Comparison of ENCODE assay signal across 8 cellular contexts in the genomic region with DNA sequence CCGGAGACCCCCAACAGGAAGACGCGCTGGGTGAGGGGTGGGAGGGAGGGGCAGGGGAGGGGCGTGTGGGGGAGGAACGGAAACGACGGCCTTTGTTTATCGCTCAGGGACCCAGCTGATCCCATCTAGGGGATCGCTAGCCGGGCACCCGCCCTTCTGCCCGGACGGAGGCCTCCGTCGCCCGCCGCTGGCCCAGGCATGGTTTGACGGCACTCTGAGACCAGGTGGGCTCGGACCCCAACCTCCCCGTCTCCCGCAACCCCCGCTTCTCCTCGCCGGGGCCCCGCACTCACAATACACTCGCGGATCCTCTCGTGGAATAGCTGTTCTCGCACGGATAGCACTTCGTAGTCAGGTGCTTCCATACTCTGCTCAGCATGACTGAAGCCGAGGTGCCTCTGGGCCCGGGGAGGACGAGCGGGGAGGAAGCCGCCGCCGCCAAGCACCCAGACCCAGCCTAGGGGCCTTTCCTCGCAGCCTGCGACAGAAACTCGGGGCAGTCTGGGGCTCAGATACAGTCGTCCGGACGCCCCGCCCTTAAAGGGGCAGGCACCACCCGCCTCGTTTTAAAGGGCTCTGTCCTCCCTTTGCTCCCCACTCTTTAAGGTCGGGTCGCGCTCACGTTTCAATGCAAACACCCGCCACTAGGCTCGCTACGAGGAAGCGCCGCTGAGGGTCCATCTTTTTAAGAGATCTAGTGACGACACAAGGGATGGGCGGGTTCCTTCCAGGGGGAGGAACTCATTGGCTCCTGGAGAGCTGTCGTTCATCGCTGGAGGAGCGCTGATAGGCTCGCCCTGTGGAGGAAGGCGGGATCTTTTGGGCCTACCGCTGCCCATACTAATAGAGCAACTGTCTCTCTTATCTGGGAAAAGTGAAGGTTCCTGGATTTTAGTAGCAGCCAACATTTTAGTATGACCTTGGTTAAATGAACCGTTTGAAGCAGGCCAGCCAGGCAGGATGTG. TPM values are rescaled to one million over a fixed set of nuclear protein-coding genes. Genes with fewer than 3 reads are reported as not detected.
DNase-seq lines count a peak whose midpoint lies in the region; ATAC-seq and TF ChIP-seq lines count a peak whose summit lies in the region.

A gene with protein sequence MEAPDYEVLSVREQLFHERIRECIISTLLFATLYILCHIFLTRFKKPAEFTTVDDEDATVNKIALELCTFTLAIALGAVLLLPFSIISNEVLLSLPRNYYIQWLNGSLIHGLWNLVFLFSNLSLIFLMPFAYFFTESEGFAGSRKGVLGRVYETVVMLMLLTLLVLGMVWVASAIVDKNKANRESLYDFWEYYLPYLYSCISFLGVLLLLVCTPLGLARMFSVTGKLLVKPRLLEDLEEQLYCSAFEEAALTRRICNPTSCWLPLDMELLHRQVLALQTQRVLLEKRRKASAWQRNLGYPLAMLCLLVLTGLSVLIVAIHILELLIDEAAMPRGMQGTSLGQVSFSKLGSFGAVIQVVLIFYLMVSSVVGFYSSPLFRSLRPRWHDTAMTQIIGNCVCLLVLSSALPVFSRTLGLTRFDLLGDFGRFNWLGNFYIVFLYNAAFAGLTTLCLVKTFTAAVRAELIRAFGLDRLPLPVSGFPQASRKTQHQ (minus strand): TSS at position 657 of the 965 bp plus-strand sequence. CDS start 292 bp downstream, at position 365.

- TF ChIP-seq RAD21 in Ishikawa (IDR thresholded peaks at IDR 0.05; ENCODE audit: low read depth) = no peak; the same call in 1 of the 2 replicates

- BruUV-seq in PC-3 (replicated peaks; lab: Mats Ljungman, UMichigan) = TSS peak; percentile 53

- H3K4me2 ChIP-seq in PC-3 (ENCODE audit: low read length) = peak within 1 kb of the TSS; percentile 94

- H3K4me3 ChIP-seq in PC-3 (ENCODE audit: low read length) (peak within 1 kb of the TSS; percentile 94), epithelial cell of esophagus (ENCODE audit: low read length) (peak within 1 kb of the TSS; percentile 83), mucosa of descending colon (peak within 1 kb of the TSS; percentile 70)

- intact Hi-C loops in PC-3 (cut with micrococcal nuclease) (no loop called here), mucosa of descending colon (cut with DNase I, micrococcal nuclease) (loop anchor here in 1 of 2 donors (10.0 kb wide), 1 partner anchor 46 kb away; a partner anchor contains a TSS)

- no peaks in the 10 kb centered on the region for H3K27me3 ChIP-seq in PC-3 (ENCODE audit: low read length)

- H2AFZ ChIP-seq in PC-3 (ENCODE audit: low read length) = peak within 1 kb of the TSS; percentile 84

- H4K20me1 ChIP-seq in PC-3 (ENCODE audit: low read length) = no peaks in the 10 kb centered on the region

- H3K4me1 ChIP-seq in PC-3 (ENCODE audit: insufficient read depth, low read length) (peaks cover 24% of the 10 kb centered on the region), mucosa of descending colon (ENCODE audit: low read depth) (peaks cover 29% of the 10 kb centered on the region)

- no peak; the same call in 1 of the 2 replicates for TF ChIP-seq CTCF in PC-3 (conservative IDR thresholded peaks at IDR 0.05; ENCODE audit: low read depth, low read length)
- TF ChIP-seq CTCF in epithelial cell of esophagus (IDR thresholded peaks at IDR 0.05; ENCODE audit: insufficient read depth, low read depth, low read length, missing control alignments) = peak; percentile 58
- TF ChIP-seq CTCF in mucosa of descending colon (IDR thresholded peaks at IDR 0.05) = peak; percentile 57

- CTCF ChIA-PET in PC-3 (lab: Charles Lee) = interaction anchor here (0.6 to 1.5 kb wide), 5 partner anchors 10 to 744 kb away, joined by 3 to 6 read pairs (median 3); a partner anchor contains a TSS

- H3K9me3 ChIP-seq in PC-3 (ENCODE audit: low read length) (no peaks in the 10 kb centered on the region), mucosa of descending colon (no peaks in the 10 kb centered on the region)

- H3K9me2 ChIP-seq in PC-3 (replicated peaks; ENCODE audit: low read length) = no peaks in the 10 kb centered on the region

- TF ChIP-seq EP300 in Ishikawa (IDR thresholded peaks at IDR 0.05; ENCODE audit: borderline replicate concordance) = no peak

- peaks cover 34% of the 10 kb centered on the region for H3K79me2 ChIP-seq in PC-3 (ENCODE audit: low read length)

- peak within 1 kb of the TSS; percentile 78 for H3K9ac ChIP-seq in PC-3 (ENCODE audit: low read length)

- DNase-seq in DMS53 (lab: John Stamatoyannopoulos, UW) (peak; percentile 98), PC-3 (peak; percentile 99), activated T-cell treated with anti-CD3 and anti-CD28 coated beads for 48 hours (ENCODE audit: low read depth) (peak; percentile 89), epithelial cell of esophagus (ENCODE audit: low read depth) (peak; percentile 99), mucosa of descending colon (peak; percentile 95 to 98 (median 96))
- peak; percentile 88 for DNase-seq in stimulated activated CD8-positive, alpha-beta memory T cell treated with anti-CD3 and anti-CD28 coated beads, Interleukin-4, amount 100 ng/mL, for 24 hours (ENCODE audit: low read depth)

- POLR2A ChIA-PET in PC-3 (lab: Charles Lee; ENCODE audit: unreplicated experiment) = interaction anchor here (0.8 to 1.0 kb wide), 2 partner anchors 20 to 41 kb away, joined by 4 to 5 read pairs; a partner anchor contains a TSS

- ATAC-seq in GM21576 (IDR thresholded peaks at IDR 0.05; ENCODE audit: unreplicated experiment) = peak; percentile 98
- peak; percentile 97 for ATAC-seq in PC-3
- peak; percentile 95 for ATAC-seq in mucosa of descending colon

- no peaks in the 10 kb centered on the region for H3K36me3 ChIP-seq in PC-3 (ENCODE audit: low read depth, low read length)
- peaks cover 6% of the 10 kb centered on the region for H3K36me3 ChIP-seq in mucosa of descending colon (ENCODE audit: low read depth)

- H3F3A ChIP-seq in PC-3 (ENCODE audit: low read length, unreplicated experiment) = no peaks in the 10 kb centered on the region

- H3K27ac ChIP-seq in PC-3 (ENCODE audit: low read length) = 0 out of 2 replicates have a peak within 1 kb of the TSS, but pooled peaks have one; percentile 10

TF ChIP-seq in Ishikawa, 13 proteins besides CTCF, POLR2A, EP300 and RAD21:
- TF ChIP-seq, protein P1, sequence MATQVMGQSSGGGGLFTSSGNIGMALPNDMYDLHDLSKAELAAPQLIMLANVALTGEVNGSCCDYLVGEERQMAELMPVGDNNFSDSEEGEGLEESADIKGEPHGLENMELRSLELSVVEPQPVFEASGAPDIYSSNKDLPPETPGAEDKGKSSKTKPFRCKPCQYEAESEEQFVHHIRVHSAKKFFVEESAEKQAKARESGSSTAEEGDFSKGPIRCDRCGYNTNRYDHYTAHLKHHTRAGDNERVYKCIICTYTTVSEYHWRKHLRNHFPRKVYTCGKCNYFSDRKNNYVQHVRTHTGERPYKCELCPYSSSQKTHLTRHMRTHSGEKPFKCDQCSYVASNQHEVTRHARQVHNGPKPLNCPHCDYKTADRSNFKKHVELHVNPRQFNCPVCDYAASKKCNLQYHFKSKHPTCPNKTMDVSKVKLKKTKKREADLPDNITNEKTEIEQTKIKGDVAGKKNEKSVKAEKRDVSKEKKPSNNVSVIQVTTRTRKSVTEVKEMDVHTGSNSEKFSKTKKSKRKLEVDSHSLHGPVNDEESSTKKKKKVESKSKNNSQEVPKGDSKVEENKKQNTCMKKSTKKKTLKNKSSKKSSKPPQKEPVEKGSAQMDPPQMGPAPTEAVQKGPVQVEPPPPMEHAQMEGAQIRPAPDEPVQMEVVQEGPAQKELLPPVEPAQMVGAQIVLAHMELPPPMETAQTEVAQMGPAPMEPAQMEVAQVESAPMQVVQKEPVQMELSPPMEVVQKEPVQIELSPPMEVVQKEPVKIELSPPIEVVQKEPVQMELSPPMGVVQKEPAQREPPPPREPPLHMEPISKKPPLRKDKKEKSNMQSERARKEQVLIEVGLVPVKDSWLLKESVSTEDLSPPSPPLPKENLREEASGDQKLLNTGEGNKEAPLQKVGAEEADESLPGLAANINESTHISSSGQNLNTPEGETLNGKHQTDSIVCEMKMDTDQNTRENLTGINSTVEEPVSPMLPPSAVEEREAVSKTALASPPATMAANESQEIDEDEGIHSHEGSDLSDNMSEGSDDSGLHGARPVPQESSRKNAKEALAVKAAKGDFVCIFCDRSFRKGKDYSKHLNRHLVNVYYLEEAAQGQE (IDR thresholded peaks at IDR 0.05; ENCODE audit: low read depth) = no peak
- TF ChIP-seq YY1 (IDR thresholded peaks at IDR 0.05; ENCODE audit: low read depth) = peak; percentile 80
- TF ChIP-seq, protein P2, sequence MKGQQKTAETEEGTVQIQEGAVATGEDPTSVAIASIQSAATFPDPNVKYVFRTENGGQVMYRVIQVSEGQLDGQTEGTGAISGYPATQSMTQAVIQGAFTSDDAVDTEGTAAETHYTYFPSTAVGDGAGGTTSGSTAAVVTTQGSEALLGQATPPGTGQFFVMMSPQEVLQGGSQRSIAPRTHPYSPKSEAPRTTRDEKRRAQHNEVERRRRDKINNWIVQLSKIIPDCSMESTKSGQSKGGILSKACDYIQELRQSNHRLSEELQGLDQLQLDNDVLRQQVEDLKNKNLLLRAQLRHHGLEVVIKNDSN (IDR thresholded peaks at IDR 0.05) = 0 out of 2 replicates have a peak, but pooled peaks have one; percentile 10
- peak; percentile 85 for TF ChIP-seq CREB1 (IDR thresholded peaks at IDR 0.05; ENCODE audit: low read depth)
- TF ChIP-seq TCF12 (IDR thresholded peaks at IDR 0.05; ENCODE audit: low read depth) = no peak
- no peak for TF ChIP-seq NFIC (IDR thresholded peaks at IDR 0.05)
- TF ChIP-seq, protein P3, sequence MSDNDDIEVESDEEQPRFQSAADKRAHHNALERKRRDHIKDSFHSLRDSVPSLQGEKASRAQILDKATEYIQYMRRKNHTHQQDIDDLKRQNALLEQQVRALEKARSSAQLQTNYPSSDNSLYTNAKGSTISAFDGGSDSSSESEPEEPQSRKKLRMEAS (IDR thresholded peaks at IDR 0.05) = peak; percentile 92
- peak; percentile 90 for TF ChIP-seq ZBTB7A (IDR thresholded peaks at IDR 0.05; ENCODE audit: low read depth)
- TF ChIP-seq EGR1 (IDR thresholded peaks at IDR 0.05) = no peak
- peak; percentile 69 for TF ChIP-seq TAF1 (IDR thresholded peaks at IDR 0.05; ENCODE audit: low read depth)
- no peak for TF ChIP-seq FOXM1 (IDR thresholded peaks at IDR 0.05; ENCODE audit: borderline replicate concordance, low read depth)
- TF ChIP-seq CEBPB (IDR thresholded peaks at IDR 0.05) = no peak
- TF ChIP-seq TEAD4 (IDR thresholded peaks at IDR 0.05) = no peak
TF ChIP-seq in Ishikawa: peak in this region for 6.

RNA-seq across cellular contexts. Expression of the gene that starts here (rescaled TPM):
- total RNA-seq in PC-3 (2014; rRNA removed) = 17.1 and 18.5 TPM in 2 replicates
- total RNA-seq in mucosa of descending colon = 10 to 100 TPM; 46.1 to 77.4 (median 68.1) TPM

Comparison
In these comparisons a context has a peak if more than half of its experiments do, and no peak if none do; other contexts are left out.
1. Peak in every context shown above with its lines: DNase-seq, ATAC-seq, H3K4me3 ChIP-seq and H3K27ac ChIP-seq.